Comparison of ENCODE assay signal across 8 cellular contexts in genomic region chr6:31620586-31621319, GRCh38. TPM values are rescaled to one million over a fixed set of nuclear protein-coding genes. Genes with fewer than 3 reads are reported as not detected.
DNase-seq lines count a peak whose midpoint lies in the region; ATAC-seq, FAIRE-seq and TF ChIP-seq lines count a peak whose summit lies in the region.

PRRC2A (plus strand) TSS chr6:31620715; CDS start chr6:31622790, 2,075 bp downstream.

- H3K4me2 ChIP-seq in OCI-LY3 (ENCODE audit: low read length): peak within 1 kb of the TSS; percentile 95

- H3K4me3 Mint-ChIP-seq in osteocyte (ENCODE audit: unreplicated experiment): peak within 1 kb of the TSS; percentile 80

- H3K9me3 ChIP-seq in OCI-LY3 (ENCODE audit: insufficient read depth, low read length): no peaks in the 10 kb centered on the region

- no peaks in the 10 kb centered on the region for H3K27me3 ChIP-seq in OCI-LY3 (ENCODE audit: low read depth, low read length)

- no peaks in the 10 kb centered on the region for H3K27me3 Mint-ChIP-seq in osteocyte (ENCODE audit: unreplicated experiment)

- H3K36me3 ChIP-seq in OCI-LY3 (replicated peaks; ENCODE audit: low read depth, low read length): peaks cover 37% of the 10 kb centered on the region
- H3K36me3 ChIP-seq in urinary bladder (ENCODE audit: insufficient read depth): peaks cover 9% of the 10 kb centered on the region

- under 1% methylated on average over 67 of the region's 67 CpGs for WGBS in urinary bladder

- no peak for FAIRE-seq in D721Med (lab: Jason Lieb, UNC)

- peak within 1 kb of the TSS; percentile 98 for H3K4me3 ChIP-seq in OCI-LY3 (ENCODE audit: low read length)
- peak within 1 kb of the TSS; percentile 55 for H3K4me3 ChIP-seq in urinary bladder (ENCODE audit: low read depth, low read length)

- peak; percentile 45 for ATAC-seq in GM21360 (IDR thresholded peaks at IDR 0.05; ENCODE audit: unreplicated experiment)

- TF ChIP-seq CTCF in D721Med (IDR thresholded peaks at IDR 0.05; ENCODE audit: insufficient read depth, missing control alignments) (no peak), OCI-LY3 (IDR thresholded peaks at IDR 0.05; ENCODE audit: low read depth, low read length) (no peak), osteocyte (IDR thresholded peaks at IDR 0.05) (no peak)

- H3K79me2 ChIP-seq in OCI-LY3 (ENCODE audit: low read length): peaks cover 46% of the 10 kb centered on the region

- peaks cover 14% of the 10 kb centered on the region for H3K4me1 ChIP-seq in OCI-LY3 (ENCODE audit: low read length)
- H3K4me1 ChIP-seq in urinary bladder (ENCODE audit: insufficient read depth): no peaks in the 10 kb centered on the region

- DNase-seq in D721Med (ENCODE audit: insufficient read length, low spot score): peak; percentile 73
- DNase-seq in HPDE6-E6E7 (ENCODE audit: extremely low spot score): peak; percentile 41
- peak; percentile 88 for DNase-seq in activated gamma-delta T cell (lab: John Stamatoyannopoulos, UW)
- DNase-seq in globus pallidus (ENCODE audit: low spot score): peak; percentile 71
- DNase-seq in osteocyte (ENCODE audit: extremely low spot score, unreplicated experiment): no peak

- H3K27ac Mint-ChIP-seq in osteocyte (ENCODE audit: unreplicated experiment): peak within 1 kb of the TSS; percentile 100

- peaks cover 21% of the 10 kb centered on the region for H3K36me3 Mint-ChIP-seq in osteocyte (ENCODE audit: unreplicated experiment)

- peaks cover 18% of the 10 kb centered on the region for H4K20me1 ChIP-seq in OCI-LY3 (ENCODE audit: insufficient read depth, low read length)

- peaks cover 18% of the 10 kb centered on the region for H3K4me1 Mint-ChIP-seq in osteocyte (ENCODE audit: unreplicated experiment)

- H3K27ac ChIP-seq in OCI-LY3 (ENCODE audit: low read length) (peak within 1 kb of the TSS; percentile 95), urinary bladder (ENCODE audit: low read depth) (peak within 1 kb of the TSS; percentile 98)

- H3K9ac ChIP-seq in OCI-LY3 (ENCODE audit: low read length): peak within 1 kb of the TSS; percentile 99

- 0 out of 2 replicates have a peak within 1 kb of the TSS, but pooled peaks have one; percentile 17 for H2AFZ ChIP-seq in OCI-LY3 (ENCODE audit: low read depth, low read length)

- H3K9me3 Mint-ChIP-seq in osteocyte (ENCODE audit: unreplicated experiment): no peaks in the 10 kb centered on the region

RNA-seq across cellular contexts. Expression of gene PRRC2A, which starts in this region (rescaled TPM):
- 189 and 205 TPM in 2 replicates for total RNA-seq in osteocyte
- total RNA-seq in urinary bladder: 53.7 TPM
- 115 TPM for polyA plus RNA-seq in urinary bladder
